Comparison of ENCODE assay signal across 6 cellular contexts in genomic region chr15:30999729-31000128, GRCh38.
"Had no signal": no experiment of that assay in that cellular context is flagged by ENCODE, and none has a peak within 500 bp of the region (broad histone marks: within the 10 kb centered on the region; RNA-seq: fewer than 3 reads in every experiment).

No MANE protein-coding gene starts in this region.

- ATAC-seq: GM12878 had no signal

- FAIRE-seq: GM12878, GM12892, GM18507, GM19239 had no signal

- H3K4me3 ChIP-seq: GM12878 had no signal

- DNase-seq: GDM1, GF-D8 had no signal
